32 cellular contexts compared by ENCODE assay signal in the genomic region with DNA sequence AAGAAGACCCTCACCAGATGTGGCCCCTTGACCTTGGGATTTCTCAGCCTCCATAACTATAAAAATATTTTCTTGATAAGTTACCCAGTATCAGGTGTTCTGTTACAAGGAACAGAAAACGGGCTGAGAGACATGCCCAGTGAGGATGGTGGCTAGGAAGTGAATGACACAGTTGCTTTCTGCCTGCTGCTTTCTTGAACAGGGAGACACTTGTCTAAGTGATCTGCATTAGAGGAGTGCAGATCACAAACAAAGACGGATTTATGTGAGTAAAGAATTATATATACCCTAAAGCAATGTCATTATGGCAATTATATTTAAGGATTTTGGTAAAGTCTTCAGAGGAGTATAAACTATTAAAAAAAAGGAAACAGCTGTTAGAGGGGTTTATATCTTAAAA.
"Had no signal": no experiment of that assay in that cellular context is flagged by ENCODE, and none has a peak within 500 bp of the region (broad histone marks: within the 10 kb centered on the region; RNA-seq: fewer than 3 reads in every experiment).

No MANE protein-coding gene starts in this region.

- H3K4me1 ChIP-seq: ascending aorta, breast epithelium, gastrocnemius medialis had no signal

- H3K36me3 Mint-ChIP-seq: activated CD4-positive, alpha-beta memory T cell treated with anti-CD3 and anti-CD28 coated beads for 36 hours; activated naive CD4-positive, alpha-beta T cell treated with anti-CD3 and anti-CD28 coated beads, Interleukin-2, amount 50 U/mL, for 72 hours; brain had no signal

- H3K4me3 ChIP-seq: ascending aorta, breast epithelium, cardiac muscle cell, coronary artery, dorsolateral prefrontal cortex, gastrocnemius medialis, heart right ventricle had no signal

- DNase-seq: activated CD4-positive, alpha-beta memory T cell treated with anti-CD3 and anti-CD28 coated beads for 36 hours; activated CD4-positive, alpha-beta T cell treated with anti-CD3 and anti-CD28 coated beads for 36 hours; activated CD4-positive, alpha-beta T cell treated with anti-CD3 and anti-CD28 coated beads, Interleukin-2, amount 10 ng/mL, durations not matched to agents 24 days and 14 days; activated CD4-positive, CD25-positive, alpha-beta regulatory T cell; activated CD4-positive, CD25-positive, alpha-beta regulatory T cell treated with anti-CD3 and anti-CD28 coated beads, Interleukin-2, amount 50 U/mL, for 72 hours; activated CD8-positive, alpha-beta memory T cell treated with anti-CD3 and anti-CD28 coated beads, Interleukin-2, amount 10 ng/mL, durations not matched to agents 7 days and 5 days; activated CD8-positive, alpha-beta memory T cell treated with anti-CD3 and anti-CD28 coated beads, Interleukin-2, amount 50 U/mL, for 4 hours; activated CD8-positive, alpha-beta T cell treated with anti-CD3 and anti-CD28 coated beads, Interleukin-2, amount 10 ng/mL, durations not matched to agents 7 days and 5 days; activated effector memory CD4-positive, alpha-beta T cell treated with anti-CD3 and anti-CD28 coated beads, Interleukin-2, amount 50 U/mL, for 16 hours; activated naive CD4-positive, alpha-beta T cell treated with anti-CD3 and anti-CD28 coated beads, Interleukin-2, amount 10 ng/mL, durations not matched to agents 7 days and 5 days; activated naive CD8-positive, alpha-beta T cell treated with anti-CD3 and anti-CD28 coated beads, Interleukin-2, amount 10 ng/mL, durations not matched to agents 7 days and 5 days; activated T-cell treated with anti-CD3 and anti-CD28 coated beads, Interleukin-2, amount 50 U/mL, for 1 hour; activated T-cell treated with anti-CD3 and anti-CD28 coated beads, Interleukin-2, amount 50 U/mL, for 48 hours; dorsolateral prefrontal cortex; effector memory CD4-positive, alpha-beta T cell; endodermal cell; foreskin fibroblast; gastrocnemius medialis; glutamatergic neuron; heart right ventricle; T-helper 2 cell had no signal

- ATAC-seq: activated CD4-positive, alpha-beta T cell treated with anti-CD3 and anti-CD28 coated beads for 36 hours; activated CD8-positive, alpha-beta memory T cell treated with anti-CD3 and anti-CD28 coated beads, Interleukin-2, amount 10 ng/mL, durations not matched to agents 7 days and 5 days; activated CD8-positive, alpha-beta T cell treated with anti-CD3 and anti-CD28 coated beads, Interleukin-2, amount 10 ng/mL, durations not matched to agents 7 days and 5 days; activated naive CD4-positive, alpha-beta T cell treated with anti-CD3 and anti-CD28 coated beads, Interleukin-2, amount 50 U/mL, for 72 hours; esophagus mucosa; gastrocnemius medialis; heart right ventricle had no signal

- H3K4me3 Mint-ChIP-seq: activated CD4-positive, alpha-beta memory T cell treated with anti-CD3 and anti-CD28 coated beads for 36 hours; activated CD4-positive, alpha-beta T cell treated with anti-CD3 and anti-CD28 coated beads for 36 hours; activated CD4-positive, alpha-beta T cell treated with anti-CD3 and anti-CD28 coated beads, Interleukin-2, amount 10 ng/mL, durations not matched to agents 24 days and 14 days; activated CD8-positive, alpha-beta memory T cell treated with anti-CD3 and anti-CD28 coated beads, Interleukin-2, amount 10 ng/mL, durations not matched to agents 7 days and 5 days; activated CD8-positive, alpha-beta T cell treated with anti-CD3 and anti-CD28 coated beads, Interleukin-2, amount 10 ng/mL, durations not matched to agents 7 days and 5 days; activated naive CD4-positive, alpha-beta T cell treated with anti-CD3 and anti-CD28 coated beads, Interleukin-2, amount 10 ng/mL, durations not matched to agents 7 days and 5 days; activated naive CD8-positive, alpha-beta T cell treated with anti-CD3 and anti-CD28 coated beads, Interleukin-2, amount 10 ng/mL, durations not matched to agents 7 days and 5 days; activated T-helper 1 cell treated with anti-CD3 and anti-CD28 coated beads, Interleukin-12 subunit alpha, Interleukin-12 subunit beta, Interleukin-2, Interleukin-4 antibody, amounts not matched to agents 30 ng/mL and 10 ng/mL and 1 ng/mL, durations not matched to agents 14 hours and 24 hours and 36 hours; brain; central memory CD8-positive, alpha-beta T cell; dendritic cell treated with granulocyte-macrophage colony-stimulating factor and Interleukin-4, amounts not matched to agents 40 ng/mL and 50 ng/mL, for 4 days; endodermal cell had no signal

- H3K27me3 ChIP-seq: ascending aorta, breast epithelium, cardiac muscle cell, dorsolateral prefrontal cortex, gastrocnemius medialis, heart right ventricle had no signal

- H3K4me1 Mint-ChIP-seq: central memory CD8-positive, alpha-beta T cell had no signal

- H3K27ac ChIP-seq: ascending aorta, breast epithelium, cardiac muscle cell, coronary artery, dorsolateral prefrontal cortex, gastrocnemius medialis, heart right ventricle had no signal

- H3K9me3 ChIP-seq: ascending aorta, breast epithelium, gastrocnemius medialis, heart right ventricle had no signal

- H3K9me3 Mint-ChIP-seq: activated CD4-positive, alpha-beta memory T cell treated with anti-CD3 and anti-CD28 coated beads for 36 hours; activated T-helper 1 cell treated with anti-CD3 and anti-CD28 coated beads, Interleukin-12 subunit alpha, Interleukin-12 subunit beta, Interleukin-2, Interleukin-4 antibody, amounts not matched to agents 30 ng/mL and 10 ng/mL and 1 ng/mL, durations not matched to agents 14 hours and 24 hours and 36 hours; brain; central memory CD8-positive, alpha-beta T cell; dendritic cell treated with granulocyte-macrophage colony-stimulating factor and Interleukin-4, amounts not matched to agents 40 ng/mL and 50 ng/mL, for 4 days; endodermal cell had no signal

- H3K27ac Mint-ChIP-seq: activated CD4-positive, alpha-beta memory T cell treated with anti-CD3 and anti-CD28 coated beads for 36 hours; activated CD4-positive, alpha-beta T cell treated with anti-CD3 and anti-CD28 coated beads for 36 hours; activated CD4-positive, alpha-beta T cell treated with anti-CD3 and anti-CD28 coated beads, Interleukin-2, amount 10 ng/mL, durations not matched to agents 24 days and 14 days; activated CD8-positive, alpha-beta memory T cell treated with anti-CD3 and anti-CD28 coated beads, Interleukin-2, amount 10 ng/mL, durations not matched to agents 7 days and 5 days; activated CD8-positive, alpha-beta T cell treated with anti-CD3 and anti-CD28 coated beads, Interleukin-2, amount 10 ng/mL, durations not matched to agents 7 days and 5 days; activated naive CD4-positive, alpha-beta T cell treated with anti-CD3 and anti-CD28 coated beads, Interleukin-2, amount 10 ng/mL, durations not matched to agents 7 days and 5 days; activated naive CD4-positive, alpha-beta T cell treated with anti-CD3 and anti-CD28 coated beads, Interleukin-2, amount 50 U/mL, for 72 hours; activated naive CD8-positive, alpha-beta T cell treated with anti-CD3 and anti-CD28 coated beads, Interleukin-2, amount 10 ng/mL, durations not matched to agents 7 days and 5 days; activated T-helper 1 cell treated with anti-CD3 and anti-CD28 coated beads, Interleukin-12 subunit alpha, Interleukin-12 subunit beta, Interleukin-2, Interleukin-4 antibody, amounts not matched to agents 30 ng/mL and 10 ng/mL and 1 ng/mL, durations not matched to agents 14 hours and 24 hours and 36 hours; activated T-helper 2 cell treated with anti-CD3 and anti-CD28 coated beads, Interferon-gamma antibody, Interleukin-2, Interleukin-4, amounts not matched to agents 10 μg/mL and 5 μg/mL and 100 μg/mL, durations not matched to agents 14 hours and 24 hours and 36 hours; brain; dendritic cell treated with granulocyte-macrophage colony-stimulating factor and Interleukin-4, amounts not matched to agents 40 ng/mL and 50 ng/mL, for 4 days; endodermal cell had no signal

- H3K27me3 Mint-ChIP-seq: activated CD4-positive, alpha-beta T cell treated with anti-CD3 and anti-CD28 coated beads, Interleukin-2, amount 10 ng/mL, durations not matched to agents 24 days and 14 days; activated CD8-positive, alpha-beta memory T cell treated with anti-CD3 and anti-CD28 coated beads, Interleukin-2, amount 10 ng/mL, durations not matched to agents 7 days and 5 days; activated naive CD4-positive, alpha-beta T cell treated with anti-CD3 and anti-CD28 coated beads, Interleukin-2, amount 10 ng/mL, durations not matched to agents 7 days and 5 days; activated naive CD8-positive, alpha-beta T cell treated with anti-CD3 and anti-CD28 coated beads, Interleukin-2, amount 10 ng/mL, durations not matched to agents 7 days and 5 days; central memory CD8-positive, alpha-beta T cell; dendritic cell treated with granulocyte-macrophage colony-stimulating factor and Interleukin-4, amounts not matched to agents 40 ng/mL and 50 ng/mL, for 4 days had no signal

- H3K36me3 ChIP-seq: ascending aorta, breast epithelium, cardiac muscle cell, gastrocnemius medialis, heart right ventricle had no signal
